Comparison of ENCODE assay signal across 1 cellular context in the genomic region with DNA sequence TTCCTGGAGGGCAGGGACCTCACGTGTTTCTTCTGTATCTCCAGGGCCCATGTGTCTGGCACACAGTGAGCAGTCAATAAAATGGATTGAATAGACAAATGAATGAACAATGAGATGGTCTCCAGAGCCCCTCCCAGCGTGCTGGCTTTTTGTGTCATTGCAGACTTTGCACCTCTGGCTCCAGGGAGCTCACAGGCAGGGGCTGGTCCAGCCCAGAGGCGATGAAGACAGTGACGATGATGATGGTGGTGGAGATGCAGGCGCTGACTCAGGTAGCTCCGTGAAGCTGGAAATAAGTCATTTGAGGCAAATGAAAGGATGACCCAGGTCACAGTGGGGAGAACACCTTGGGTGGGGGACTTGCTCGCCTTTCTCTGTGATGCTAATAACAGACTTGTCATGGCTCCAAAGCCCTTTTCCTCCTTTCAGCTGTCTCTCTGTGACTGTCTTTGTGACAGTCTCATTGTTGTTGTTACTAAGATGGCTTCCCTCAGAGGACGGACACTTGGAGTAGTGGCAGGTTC.
TF ChIP-seq lines count a peak whose summit lies in the region.

No MANE protein-coding gene starts in this region.

TF ChIP-seq in H1, 55 proteins besides CTCF, POLR2A, EP300 and RAD21 (continued from another document):
- TF ChIP-seq CHD7 (IDR thresholded peaks at IDR 0.05; ENCODE audit: insufficient replicate concordance, low read length) (no peak), EZH2 (IDR thresholded peaks at IDR 0.05; ENCODE audit: low read depth, low read length, severe bottlenecking) (no peak), SIRT6 (IDR thresholded peaks at IDR 0.05; ENCODE audit: low read length) (no peak), ATF2 (IDR thresholded peaks at IDR 0.05; ENCODE audit: low read length) (0 out of 2 replicates have a peak, but pooled peaks have one; percentile 48), CHD2 (IDR thresholded peaks at IDR 0.05; ENCODE audit: low read length) (no peak), POU5F1 (IDR thresholded peaks at IDR 0.05; ENCODE audit: low read depth, low read length) (no peak), YY1 (IDR thresholded peaks at IDR 0.05; ENCODE audit: low read depth, low read length) (no peak), KDM5A (IDR thresholded peaks at IDR 0.05; ENCODE audit: low read length) (no peak), POLR2AphosphoS5 (IDR thresholded peaks at IDR 0.05; ENCODE audit: low read depth, low read length) (no peak), SIN3A (conservative IDR thresholded peaks at IDR 0.05 in 1 of 2, IDR thresholded peaks at IDR 0.05 in 1 of 2; ENCODE audit: low read depth in 1 of 2, low read length in 2 of 2) (no peak), HDAC2 (IDR thresholded peaks at IDR 0.05; ENCODE audit: borderline replicate concordance in 1 of 2, low read depth in 2 of 2, low read length in 2 of 2) (peak in 1 of 2 experiments; percentile 69; a peak in 1 of 4 replicates)
- TF ChIP-seq, protein P1, sequence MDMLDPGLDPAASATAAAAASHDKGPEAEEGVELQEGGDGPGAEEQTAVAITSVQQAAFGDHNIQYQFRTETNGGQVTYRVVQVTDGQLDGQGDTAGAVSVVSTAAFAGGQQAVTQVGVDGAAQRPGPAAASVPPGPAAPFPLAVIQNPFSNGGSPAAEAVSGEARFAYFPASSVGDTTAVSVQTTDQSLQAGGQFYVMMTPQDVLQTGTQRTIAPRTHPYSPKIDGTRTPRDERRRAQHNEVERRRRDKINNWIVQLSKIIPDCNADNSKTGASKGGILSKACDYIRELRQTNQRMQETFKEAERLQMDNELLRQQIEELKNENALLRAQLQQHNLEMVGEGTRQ (IDR thresholded peaks at IDR 0.05; ENCODE audit: low read length): no peak
TF ChIP-seq in H1: peak in this region for 2.
